Comparison of ENCODE assay signal across 8 cellular contexts in the genomic region with DNA sequence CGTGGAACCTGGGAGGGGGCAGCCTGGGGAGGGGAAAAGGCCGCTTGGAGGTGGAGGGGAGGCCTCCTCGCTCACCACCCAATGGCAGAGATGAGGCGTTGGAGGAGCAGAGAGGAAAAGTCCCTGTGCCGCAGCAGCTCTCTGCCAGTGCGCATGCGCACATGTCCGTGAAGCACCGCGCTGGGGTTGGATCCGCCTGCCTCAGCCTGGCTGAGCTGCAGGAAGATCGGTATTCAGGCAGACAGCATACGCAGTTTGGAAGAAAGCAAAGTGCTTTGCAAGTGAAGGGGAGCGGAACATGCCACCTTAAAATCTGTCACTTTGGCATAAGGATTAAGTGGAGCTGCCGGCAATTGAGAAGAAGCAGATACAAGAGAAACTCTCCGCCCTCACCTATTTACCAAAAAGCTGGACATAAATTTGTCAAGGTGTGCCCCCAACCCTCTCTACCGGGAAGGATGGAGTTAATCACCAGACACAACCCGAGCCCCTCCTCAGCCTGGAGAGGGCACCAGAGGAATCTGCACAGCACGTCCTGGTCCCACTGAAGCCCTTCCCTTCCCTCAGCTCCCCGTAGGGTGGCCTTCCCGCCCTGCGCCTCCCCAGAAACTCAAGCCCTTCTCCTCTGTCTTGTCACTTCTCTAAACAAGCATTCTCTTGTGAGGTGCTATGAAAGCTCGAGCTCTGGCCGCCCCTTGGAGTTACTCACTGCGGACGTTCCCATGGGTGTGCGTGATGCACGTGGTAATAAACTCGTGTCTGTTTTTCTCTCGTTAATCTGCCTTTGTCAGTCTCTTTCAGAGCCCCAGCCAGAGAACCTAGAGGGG. TPM values are rescaled to one million over a fixed set of nuclear protein-coding genes. Genes with fewer than 3 reads are reported as not detected.
DNase-seq lines count a peak whose midpoint lies in the region; ATAC-seq and TF ChIP-seq lines count a peak whose summit lies in the region.

No MANE protein-coding gene starts in this region.

- H3K27ac Mint-ChIP-seq in activated CD4-positive, alpha-beta T cell treated with anti-CD3 and anti-CD28 coated beads, Interleukin-2, amount 10 ng/mL, durations not matched to agents 24 days and 14 days: peak overlapping the region; percentile 51

- H3K9ac ChIP-seq in colonic mucosa (ENCODE audit: low read depth in 2 of 2, low read length in 2 of 2): peak overlapping the region; percentile 43 to 58

- ATAC-seq in HG02763 (IDR thresholded peaks at IDR 0.05; ENCODE audit: unreplicated experiment) (peak; percentile 58), GM18870 (IDR thresholded peaks at IDR 0.05; ENCODE audit: unreplicated experiment) (no peak)

- peak; percentile 86 for DNase-seq in ELR (ENCODE audit: low read depth)
- peak; percentile 62 for DNase-seq in NCI-H2196 (lab: John Stamatoyannopoulos, UW; ENCODE audit: unreplicated experiment)
- peak; percentile 94 for DNase-seq in activated CD4-positive, alpha-beta T cell treated with anti-CD3 and anti-CD28 coated beads, Interleukin-2, amount 10 ng/mL, durations not matched to agents 24 days and 14 days
- DNase-seq in colonic mucosa: peak; percentile 90
- DNase-seq in kidney glomerular epithelial cell (lab: John Stamatoyannopoulos, UW): peak; percentile 82
- peak; percentile 74 for DNase-seq in stimulated activated CD4-positive, alpha-beta T cell treated with anti-CD3 and anti-CD28 coated beads, Interleukin-12 subunit alpha, Interleukin-12 subunit beta, amount 100 ng/mL, for 4 hours

- peak overlapping the region; percentile 23 for H3K4me3 ChIP-seq in colonic mucosa

- H3K4me1 Mint-ChIP-seq in activated CD4-positive, alpha-beta T cell treated with anti-CD3 and anti-CD28 coated beads, Interleukin-2, amount 10 ng/mL, durations not matched to agents 24 days and 14 days: peaks cover 11% of the 10 kb centered on the region

- no peaks in the 10 kb centered on the region for H3K36me3 Mint-ChIP-seq in activated CD4-positive, alpha-beta T cell treated with anti-CD3 and anti-CD28 coated beads, Interleukin-2, amount 10 ng/mL, durations not matched to agents 24 days and 14 days (ENCODE audit: low read depth)

- no peaks in the 10 kb centered on the region for H3K4me1 ChIP-seq in colonic mucosa

- H3K36me3 ChIP-seq in colonic mucosa: no peaks in the 10 kb centered on the region

- peak overlapping the region; percentile 86 for H3K4me3 Mint-ChIP-seq in activated CD4-positive, alpha-beta T cell treated with anti-CD3 and anti-CD28 coated beads, Interleukin-2, amount 10 ng/mL, durations not matched to agents 24 days and 14 days

- H3K9me3 ChIP-seq in colonic mucosa: no peaks in the 10 kb centered on the region

- H3K27ac ChIP-seq in colonic mucosa: no peak overlapping the region

- H3K27me3 ChIP-seq in colonic mucosa: no peaks in the 10 kb centered on the region

- TF ChIP-seq CTCF in colonic mucosa (IDR thresholded peaks at IDR 0.05): no peak

- peaks cover 5% of the 10 kb centered on the region for H3K27me3 Mint-ChIP-seq in activated CD4-positive, alpha-beta T cell treated with anti-CD3 and anti-CD28 coated beads, Interleukin-2, amount 10 ng/mL, durations not matched to agents 24 days and 14 days

- H3K9me3 Mint-ChIP-seq in activated CD4-positive, alpha-beta T cell treated with anti-CD3 and anti-CD28 coated beads, Interleukin-2, amount 10 ng/mL, durations not matched to agents 24 days and 14 days: no peaks in the 10 kb centered on the region

- intact Hi-C loops in activated CD4-positive, alpha-beta T cell treated with anti-CD3 and anti-CD28 coated beads, Interleukin-2, amount 10 ng/mL, durations not matched to agents 24 days and 14 days (cut with micrococcal nuclease): loop anchor here (2.0 kb wide), 1 partner anchor 14 kb away; no protein-coding TSS in a partner anchor
- intact Hi-C loops in colonic mucosa (cut with DNase I): loop anchor here (5.0 kb wide), 1 partner anchor 93 kb away; no protein-coding TSS in a partner anchor

RNA-seq across cellular contexts. Expression of a gene that starts 32.2 kb away (rescaled TPM):
- not detected in 2 replicates for total RNA-seq in activated CD4-positive, alpha-beta T cell treated with anti-CD3 and anti-CD28 coated beads, Interleukin-2, amount 10 ng/mL, durations not matched to agents 24 days and 14 days
- 10 to 100 TPM; 14.5 to 17.6 TPM for total RNA-seq in colonic mucosa

Comparison
In these comparisons a context has a peak if more than half of its experiments do, and no peak if none do; other contexts are left out.
1. RNA of a gene that starts 32.2 kb away (total RNA-seq): 14.5 to 17.6 TPM in colonic mucosa; not detected in activated CD4-positive, alpha-beta T cell treated with anti-CD3 and anti-CD28 coated beads, Interleukin-2, amount 10 ng/mL, durations not matched to agents 24 days and 14 days; every median in the first group is over 10 times any median in the second.
2. Peak in every context shown above with its lines, with median percentiles within 50 percentile points of each other: DNase-seq.